8 cellular contexts compared by ENCODE assay signal in the genomic region with DNA sequence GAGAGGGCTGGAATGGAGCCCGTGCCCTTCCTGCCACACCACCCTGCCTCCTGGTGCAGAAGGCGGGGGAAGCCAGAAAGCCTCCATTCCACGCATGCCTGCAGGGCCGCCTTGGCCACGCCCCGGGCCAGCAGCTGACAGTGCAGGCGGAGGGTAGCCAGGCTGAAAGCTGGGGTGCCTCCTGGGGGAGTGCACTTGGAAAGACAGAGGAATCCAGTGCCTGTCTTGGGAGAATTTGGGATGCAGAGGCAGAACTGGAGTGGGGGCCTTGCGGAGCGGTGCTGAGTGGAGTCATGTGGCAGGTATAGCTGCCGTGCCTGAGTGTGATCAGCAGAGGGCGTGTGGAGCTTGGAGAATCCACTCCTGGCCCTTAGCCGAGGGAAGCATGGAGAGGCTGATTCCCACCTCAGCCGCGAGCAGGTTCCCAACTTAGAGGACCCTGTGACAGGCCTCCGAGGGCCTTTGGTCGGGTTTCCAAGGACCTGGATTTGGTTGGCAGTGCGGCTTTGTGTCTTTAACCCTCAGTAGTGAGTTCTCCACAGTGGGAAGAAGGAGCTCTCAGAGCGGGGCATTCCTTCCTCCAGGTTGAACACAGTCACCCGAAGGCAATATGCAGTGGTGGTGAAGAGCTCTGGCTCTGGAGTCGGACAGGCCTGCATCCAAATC. TPM values are rescaled to one million over a fixed set of nuclear protein-coding genes. Genes with fewer than 3 reads are reported as not detected.
A peak's percentile ranks its signal among the peaks of the same experiment; 100 is the strongest.
DNase-seq lines count a peak whose midpoint lies in the region; ATAC-seq and TF ChIP-seq lines count a peak whose summit lies in the region.

No MANE protein-coding gene starts in this region.

- ATAC-seq in T-helper 17 cell = peak; percentile 92
- peak; percentile 89 to 90 for ATAC-seq in right cardiac atrium
- ATAC-seq in HG02763 (IDR thresholded peaks at IDR 0.05; ENCODE audit: unreplicated experiment) = no peak

- H3K27ac ChIP-seq in HEK293 (ENCODE audit: extremely low read depth, low read depth, low read length) (no peak overlapping the region), ascending aorta (peak overlapping the region; percentile 46 to 58), right cardiac atrium (ENCODE audit: low read length) (peak overlapping the region; percentile 34)

- peak; percentile 88 for TF ChIP-seq CTCF in HEK293 (tag by site-specific recombination; IDR thresholded peaks at IDR 0.05)
- TF ChIP-seq CTCF in ascending aorta (IDR thresholded peaks at IDR 0.05) = peak; percentile 83 to 92 (median 88)

- H3K4me1 ChIP-seq in HEK293 (ENCODE audit: control insufficient read depth, insufficient read depth, low read length) (no peaks in the 10 kb centered on the region), ascending aorta (peaks cover 4 to 19% of the 10 kb centered on the region in 2 donors), right cardiac atrium (ENCODE audit: control insufficient read depth, insufficient read depth, low read length) (no peaks in the 10 kb centered on the region)

- peak overlapping the region; percentile 83 for H3K4me3 Mint-ChIP-seq in T-helper 17 cell

- H3K27me3 ChIP-seq in ascending aorta (no peaks in the 10 kb centered on the region), right cardiac atrium (ENCODE audit: control insufficient read depth, insufficient read depth) (no peaks in the 10 kb centered on the region)

- H3K4me3 ChIP-seq in HEK293 (ENCODE audit: low read depth, low read length) (no peak overlapping the region), ascending aorta (peak overlapping the region; percentile 47 to 61), right cardiac atrium (ENCODE audit: low read length) (peak overlapping the region; percentile 5)

- H3K36me3 ChIP-seq in HEK293 (ENCODE audit: control insufficient read depth in 2 of 2, insufficient read depth in 1 of 2, low read length in 2 of 2) (peaks cover 0 to 17% of the 10 kb centered on the region in 2 experiments; a peak in 1 of 3 replicates), ascending aorta (peaks cover 6 to 12% of the 10 kb centered on the region in 2 donors)

- peaks cover 9% of the 10 kb centered on the region for H3K4me1 Mint-ChIP-seq in T-helper 17 cell

- peaks cover 4% of the 10 kb centered on the region for H3K27me3 Mint-ChIP-seq in T-helper 17 cell

- H3K27ac Mint-ChIP-seq in T-helper 17 cell = no peak overlapping the region

- H3K9me3 ChIP-seq in HEK293 (ENCODE audit: control insufficient read depth, insufficient read depth, low read depth, low read length) (no peaks in the 10 kb centered on the region), T-helper 17 cell (ENCODE audit: control insufficient read depth, low read length, poor library complexity, severe bottlenecking) (no peaks in the 10 kb centered on the region), ascending aorta (no peaks in the 10 kb centered on the region), right cardiac atrium (ENCODE audit: control insufficient read depth, low read length) (no peaks in the 10 kb centered on the region)

- H3K36me3 Mint-ChIP-seq in T-helper 17 cell (ENCODE audit: low read depth) = no peaks in the 10 kb centered on the region

- CTCF ChIA-PET in HEK293 (lab: Yijun Ruan, JAX) = interaction anchor here (0.5 to 4.5 kb wide), 42 partner anchors 9 to 768 kb away, joined by 3 to 69 read pairs (median 4); partner anchors contain the start of genes CERCAM and URM1

- 9% methylated on average over 20 of the region's 20 CpGs for WGBS in right cardiac atrium

- POLR2A ChIA-PET in HEK293 (lab: Yijun Ruan, JAX) = interaction anchor here (0.6 to 3.7 kb wide), 8 partner anchors 9 to 202 kb away, joined by 3 to 29 read pairs (median 4); partner anchors contain the start of genes BBLN, CERCAM and URM1

- intact Hi-C loops in ascending aorta (cut with DNase I) = loop anchor here (1.0 to 2.0 kb wide), 2 partner anchors 9 to 59 kb away; partner anchors contain the start of genes CERCAM and URM1
- intact Hi-C loops in right cardiac atrium (cut with DNase I) = loop anchor here in 2 of 4 donors (10.0 kb wide), 1 partner anchor 53 kb away; no protein-coding TSS in a partner anchor

- DNase-seq in DMS79 treated with DMSO at 0.1 percent for 48 hours (lab: John Stamatoyannopoulos, UW) (peak; percentile 84), NCI-H1417 treated with DMSO at 0.1 percent for 48 hours (lab: John Stamatoyannopoulos, UW) (peak; percentile 22), T-helper 17 cell (peak; percentile 41 to 47 (median 47)), ascending aorta (ENCODE audit: low spot score in 2 of 2) (peak; percentile 39 to 90), right cardiac atrium (peak; percentile 85 to 94 (median 90)), renal cortical epithelial cell (ENCODE audit: low read depth) (peak; percentile 67)

TF ChIP-seq in HEK293, 187 proteins besides CTCF, POLR2A, EP300 and RAD21 (continues in another document):
- TF ChIP-seq ZNF837 (tag by site-specific recombination; IDR thresholded peaks at IDR 0.05) (no peak), ZNF513 (tag by site-specific recombination; IDR thresholded peaks at IDR 0.05) (no peak), KLF10 (tag by site-specific recombination; IDR thresholded peaks at IDR 0.05) (no peak), ZNF426 (tag by site-specific recombination; IDR thresholded peaks at IDR 0.05) (no peak), ZNF157 (tag by site-specific recombination; IDR thresholded peaks at IDR 0.05) (no peak), SALL2 (tag by site-specific recombination; IDR thresholded peaks at IDR 0.05; ENCODE audit: borderline replicate concordance) (no peak), ZNF274 (IDR thresholded peaks at IDR 0.05; ENCODE audit: low read length) (no peak), ZNF274 (tag by site-specific recombination; IDR thresholded peaks at IDR 0.05; ENCODE audit: borderline replicate concordance) (no peak), ZNF433 (tag by site-specific recombination; IDR thresholded peaks at IDR 0.05; ENCODE audit: low read depth) (no peak), ZBTB10 (tag by site-specific recombination; IDR thresholded peaks at IDR 0.05) (no peak), ZNF549 (tag by site-specific recombination; IDR thresholded peaks at IDR 0.05) (no peak)

RNA-seq across cellular contexts. Expression of gene URM1, which starts 9.1 kb away (rescaled TPM):
- 10 to 100 TPM; 29.5 to 43.3 TPM for total RNA-seq in T-helper 17 cell
- total RNA-seq in ascending aorta = 37.5 TPM
- total RNA-seq in right cardiac atrium = 10 to 100 TPM; 46.5 to 57.4 (median 52.7) TPM
- 44.2 TPM for polyA plus RNA-seq in right cardiac atrium
- total RNA-seq in renal cortical epithelial cell = 21.9 and 43.7 TPM in 2 replicates

RNA-seq across cellular contexts. Expression of gene SLC27A4, which starts 21.8 kb away (rescaled TPM):
- total RNA-seq in T-helper 17 cell (1 to 10 TPM; 8.2 to 8.3 TPM), ascending aorta (16.6 TPM), right cardiac atrium (10 to 100 TPM; 14.7 to 20.4 (median 18.4) TPM), renal cortical epithelial cell (27.6 and 47.5 TPM in 2 replicates)
- 21.7 TPM for polyA plus RNA-seq in right cardiac atrium

RNA-seq across cellular contexts. Expression of gene COQ4, which starts 39.5 kb away (rescaled TPM):
- total RNA-seq in T-helper 17 cell = 10 to 100 TPM; 35.8 to 36.7 TPM
- 11.4 TPM for total RNA-seq in ascending aorta
- 10 to 100 TPM; 26.5 to 28.9 (median 27.6) TPM for total RNA-seq in right cardiac atrium
- 41.8 TPM for polyA plus RNA-seq in right cardiac atrium
- 35.5 and 38.2 TPM in 2 replicates for total RNA-seq in renal cortical epithelial cell

RNA-seq across cellular contexts. Expression of gene TRUB2, which starts 39.9 kb away (rescaled TPM):
- 1 to 10 TPM; 8.5 to 9.9 TPM for total RNA-seq in T-helper 17 cell
- total RNA-seq in ascending aorta = 10.2 TPM
- total RNA-seq in right cardiac atrium = 10 to 100 TPM; 19.9 to 29.0 (median 25.9) TPM
- polyA plus RNA-seq in right cardiac atrium = 24.6 TPM
- total RNA-seq in renal cortical epithelial cell = 15.2 and 17.4 TPM in 2 replicates

RNA-seq across cellular contexts. Expression of gene CERCAM, which starts 58.5 kb away (rescaled TPM):
- total RNA-seq in T-helper 17 cell (under 1 TPM; 0.25 to 0.42 TPM), ascending aorta (70.5 TPM), right cardiac atrium (10 to 100 TPM; 12.8 to 23.2 (median 17.7) TPM), renal cortical epithelial cell (43.4 and 50.4 TPM in 2 replicates)
- 12.3 TPM for polyA plus RNA-seq in right cardiac atrium

Comparison
In these comparisons a context has a peak if more than half of its experiments do, and no peak if none do; other contexts are left out.
1. DNase-seq: peak in every context shown above with its lines; median percentile 90 in right cardiac atrium; 84 in DMS79 treated with DMSO at 0.1 percent for 48 hours; 67 in renal cortical epithelial cell; 64 in ascending aorta; 47 in T-helper 17 cell; 22 in NCI-H1417 treated with DMSO at 0.1 percent for 48 hours.